ENCODE assay signal across 14 cellular contexts in genomic region chr3:195698325-195699147, GRCh38. TPM values are rescaled to one million over a fixed set of nuclear protein-coding genes. Genes with fewer than 3 reads are reported as not detected.
DNase-seq lines count a peak whose midpoint lies in the region; ATAC-seq and TF ChIP-seq lines count a peak whose summit lies in the region.
"Had no signal": no experiment of that assay in that cellular context is flagged by ENCODE, and none has a peak within 500 bp of the region (broad histone marks: within the 10 kb centered on the region; RNA-seq: fewer than 3 reads in every experiment).

No MANE protein-coding gene starts in this region.

- no peaks in the 10 kb centered on the region for H3K9me2 ChIP-seq in GM23338 (ENCODE audit: insufficient read depth)

- H3K27me3 ChIP-seq in ACC112 (ENCODE audit: insufficient read depth, low read length) (no peaks in the 10 kb centered on the region), GM23338 (ENCODE audit: insufficient read depth) (no peaks in the 10 kb centered on the region)
- H3K27me3 ChIP-seq: BLaER1 had no signal

- peaks cover 15% of the 10 kb centered on the region; the same call in 1 of the 2 replicates for H3K36me3 ChIP-seq in ACC112 (ENCODE audit: insufficient read depth, low read length)
- no peaks in the 10 kb centered on the region for H3K36me3 ChIP-seq in GM23338 (ENCODE audit: insufficient read depth)
- peaks cover 30% of the 10 kb centered on the region for H3K36me3 ChIP-seq in mesodermal cell (ENCODE audit: control insufficient read depth, insufficient read depth, low read length)

- H3K27ac Mint-ChIP-seq in GM23338, result peak overlapping the region; percentile 34; the same call in 1 of the 2 replicates

- H3K79me2 ChIP-seq in ACC112 (ENCODE audit: control insufficient read depth, insufficient read depth, low read length, unreplicated experiment), result no peaks in the 10 kb centered on the region
- H3K79me2 ChIP-seq in GM23338 (replicated peaks; ENCODE audit: insufficient read depth), result no peaks in the 10 kb centered on the region

- H3K4me2 ChIP-seq in GM23338, result peak overlapping the region; percentile 50
- H3K4me2 ChIP-seq: BLaER1 had no signal

- H4K20me1 ChIP-seq in GM23338 (replicated peaks; ENCODE audit: insufficient read depth), result no peaks in the 10 kb centered on the region; the same call in 1 of the 2 replicates
- H4K20me1 ChIP-seq: BLaER1 had no signal

- no peaks in the 10 kb centered on the region for H3K27me3 Mint-ChIP-seq in GM23338 (ENCODE audit: insufficient read depth, low read depth, poor library complexity)

- H3K27ac ChIP-seq in ACC112 (ENCODE audit: low read depth, low read length) (peak overlapping the region; percentile 77), GM23338 (ENCODE audit: low read depth) (peak overlapping the region; percentile 34; the same call in 1 of the 2 replicates), mesodermal cell (ENCODE audit: low read depth, low read length, severe bottlenecking) (peak overlapping the region; percentile 31)
- H3K27ac ChIP-seq: BLaER1, RWPE1 had no signal

- ATAC-seq in GM23338, result peak; percentile 36

- peaks cover 20% of the 10 kb centered on the region for H3K4me1 ChIP-seq in ACC112 (ENCODE audit: control insufficient read depth, insufficient read depth, low read length, unreplicated experiment)
- H3K4me1 ChIP-seq in GM23338 (ENCODE audit: insufficient read depth), result peaks cover 18% of the 10 kb centered on the region; the same call in 1 of the 2 replicates
- H3K4me1 ChIP-seq in mesodermal cell (ENCODE audit: control insufficient read depth, insufficient read depth, low read length, poor library complexity, severe bottlenecking), result peaks cover 16% of the 10 kb centered on the region
- H3K4me1 ChIP-seq: BLaER1 had no signal

- H2AFZ ChIP-seq in ACC112 (ENCODE audit: low read length, unreplicated experiment) (no peak overlapping the region), GM23338 (no peak overlapping the region)

- WGBS in mesodermal cell (ENCODE audit: insufficient coverage in 2 of 2), 2 experiments, result 69 to 71% methylated on average over 8 of the region's 8 CpGs

- DNase-seq in GM23338 (ENCODE audit: low spot score), result no peak
- peak; percentile 92 for DNase-seq in brain pericyte (ENCODE audit: low read depth, low spot score)
- no peak for DNase-seq in NCI-H2029 treated with DMSO at 0.1 percent for 48 hours (lab: John Stamatoyannopoulos, UW)
- no peak for DNase-seq in iPS-NIHi7 (ENCODE audit: extremely low spot score)
- no peak for DNase-seq in T1000 (lab: John Stamatoyannopoulos, UW)
- DNase-seq in activated CD8-positive, alpha-beta memory T cell treated with anti-CD3 and anti-CD28 coated beads, Interleukin-2, amount 50 U/mL, for 48 hours, result no peak
- DNase-seq: cerebellar nuclear complex, NCI-H1092, NCI-H524 treated with DMSO at 0.1 percent for 48 hours, occipital lobe had no signal

- H3F3A ChIP-seq in GM23338 (replicated peaks; ENCODE audit: low read depth), result no peaks in the 10 kb centered on the region

- H3K4me3 Mint-ChIP-seq in GM23338, result no peak overlapping the region; the same call in 2 of the 3 replicates

- H3K9me3 Mint-ChIP-seq in GM23338, result no peaks in the 10 kb centered on the region

- TF ChIP-seq CTCF in GM23338 (conservative IDR thresholded peaks at IDR 0.05; ENCODE audit: low read depth in 2 of 2), result no peak

- H3K4me3 ChIP-seq in ACC112 (ENCODE audit: low read depth, low read length) (peak overlapping the region; percentile 15), GM23338 (no peak overlapping the region), mesodermal cell (ENCODE audit: extremely low read depth, insufficient read depth, low read length, poor library complexity, severe bottlenecking) (no peak overlapping the region)
- H3K4me3 ChIP-seq: BLaER1 had no signal

- H3K9me3 ChIP-seq in mesodermal cell (ENCODE audit: control insufficient read depth, low read length), result no peaks in the 10 kb centered on the region
- H3K9me3 ChIP-seq: BLaER1 had no signal

- peaks cover 27% of the 10 kb centered on the region for H3K4me1 Mint-ChIP-seq in GM23338

- peaks cover 8% of the 10 kb centered on the region; the same call in 1 of the 3 replicates for H3K36me3 Mint-ChIP-seq in GM23338 (ENCODE audit: low read depth)

TF ChIP-seq in GM23338, 12 proteins besides CTCF, POLR2A, EP300 and RAD21:
- no peak for TF ChIP-seq ZNF114 (CRISPR knock-in tag; IDR thresholded peaks at IDR 0.05)
- TF ChIP-seq JUNB (IDR thresholded peaks at IDR 0.05; ENCODE audit: unreplicated experiment), result no peak
- no peak for TF ChIP-seq NANOG (IDR thresholded peaks at IDR 0.05; ENCODE audit: borderline replicate concordance)
- TF ChIP-seq, protein P1, sequence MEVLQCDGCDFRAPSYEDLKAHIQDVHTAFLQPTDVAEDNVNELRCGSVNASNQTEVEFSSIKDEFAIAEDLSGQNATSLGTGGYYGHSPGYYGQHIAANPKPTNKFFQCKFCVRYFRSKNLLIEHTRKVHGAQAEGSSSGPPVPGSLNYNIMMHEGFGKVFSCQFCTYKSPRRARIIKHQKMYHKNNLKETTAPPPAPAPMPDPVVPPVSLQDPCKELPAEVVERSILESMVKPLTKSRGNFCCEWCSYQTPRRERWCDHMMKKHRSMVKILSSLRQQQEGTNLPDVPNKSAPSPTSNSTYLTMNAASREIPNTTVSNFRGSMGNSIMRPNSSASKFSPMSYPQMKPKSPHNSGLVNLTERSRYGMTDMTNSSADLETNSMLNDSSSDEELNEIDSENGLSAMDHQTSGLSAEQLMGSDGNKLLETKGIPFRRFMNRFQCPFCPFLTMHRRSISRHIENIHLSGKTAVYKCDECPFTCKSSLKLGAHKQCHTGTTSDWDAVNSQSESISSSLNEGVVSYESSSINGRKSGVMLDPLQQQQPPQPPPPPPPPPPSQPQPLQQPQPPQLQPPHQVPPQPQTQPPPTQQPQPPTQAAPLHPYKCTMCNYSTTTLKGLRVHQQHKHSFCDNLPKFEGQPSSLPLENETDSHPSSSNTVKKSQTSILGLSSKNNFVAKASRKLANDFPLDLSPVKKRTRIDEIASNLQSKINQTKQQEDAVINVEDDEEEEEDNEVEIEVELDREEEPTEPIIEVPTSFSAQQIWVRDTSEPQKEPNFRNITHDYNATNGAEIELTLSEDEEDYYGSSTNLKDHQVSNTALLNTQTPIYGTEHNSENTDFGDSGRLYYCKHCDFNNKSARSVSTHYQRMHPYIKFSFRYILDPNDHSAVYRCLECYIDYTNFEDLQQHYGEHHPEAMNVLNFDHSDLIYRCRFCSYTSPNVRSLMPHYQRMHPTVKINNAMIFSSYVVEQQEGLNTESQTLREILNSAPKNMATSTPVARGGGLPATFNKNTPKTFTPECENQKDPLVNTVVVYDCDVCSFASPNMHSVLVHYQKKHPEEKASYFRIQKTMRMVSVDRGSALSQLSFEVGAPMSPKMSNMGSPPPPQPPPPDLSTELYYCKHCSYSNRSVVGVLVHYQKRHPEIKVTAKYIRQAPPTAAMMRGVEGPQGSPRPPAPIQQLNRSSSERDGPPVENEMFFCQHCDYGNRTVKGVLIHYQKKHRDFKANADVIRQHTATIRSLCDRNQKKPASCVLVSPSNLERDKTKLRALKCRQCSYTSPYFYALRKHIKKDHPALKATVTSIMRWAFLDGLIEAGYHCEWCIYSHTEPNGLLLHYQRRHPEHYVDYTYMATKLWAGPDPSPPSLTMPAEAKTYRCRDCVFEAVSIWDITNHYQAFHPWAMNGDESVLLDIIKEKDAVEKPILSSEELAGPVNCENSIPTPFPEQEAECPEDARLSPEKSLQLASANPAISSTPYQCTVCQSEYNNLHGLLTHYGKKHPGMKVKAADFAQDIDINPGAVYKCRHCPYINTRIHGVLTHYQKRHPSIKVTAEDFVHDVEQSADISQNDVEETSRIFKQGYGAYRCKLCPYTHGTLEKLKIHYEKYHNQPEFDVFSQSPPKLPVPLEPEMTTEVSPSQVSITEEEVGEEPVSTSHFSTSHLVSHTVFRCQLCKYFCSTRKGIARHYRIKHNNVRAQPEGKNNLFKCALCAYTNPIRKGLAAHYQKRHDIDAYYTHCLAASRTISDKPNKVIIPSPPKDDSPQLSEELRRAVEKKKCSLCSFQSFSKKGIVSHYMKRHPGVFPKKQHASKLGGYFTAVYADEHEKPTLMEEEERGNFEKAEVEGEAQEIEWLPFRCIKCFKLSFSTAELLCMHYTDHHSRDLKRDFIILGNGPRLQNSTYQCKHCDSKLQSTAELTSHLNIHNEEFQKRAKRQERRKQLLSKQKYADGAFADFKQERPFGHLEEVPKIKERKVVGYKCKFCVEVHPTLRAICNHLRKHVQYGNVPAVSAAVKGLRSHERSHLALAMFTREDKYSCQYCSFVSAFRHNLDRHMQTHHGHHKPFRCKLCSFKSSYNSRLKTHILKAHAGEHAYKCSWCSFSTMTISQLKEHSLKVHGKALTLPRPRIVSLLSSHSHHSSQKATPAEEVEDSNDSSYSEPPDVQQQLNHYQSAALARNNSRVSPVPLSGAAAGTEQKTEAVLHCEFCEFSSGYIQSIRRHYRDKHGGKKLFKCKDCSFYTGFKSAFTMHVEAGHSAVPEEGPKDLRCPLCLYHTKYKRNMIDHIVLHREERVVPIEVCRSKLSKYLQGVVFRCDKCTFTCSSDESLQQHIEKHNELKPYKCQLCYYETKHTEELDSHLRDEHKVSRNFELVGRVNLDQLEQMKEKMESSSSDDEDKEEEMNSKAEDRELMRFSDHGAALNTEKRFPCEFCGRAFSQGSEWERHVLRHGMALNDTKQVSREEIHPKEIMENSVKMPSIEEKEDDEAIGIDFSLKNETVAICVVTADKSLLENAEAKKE (CRISPR knock-in tag; IDR thresholded peaks at IDR 0.05), result 0 out of 2 replicates have a peak, but pooled peaks have one; percentile 27

RNA-seq across cellular contexts. Expression of gene MUC20, which starts 22.2 kb away (rescaled TPM):
- total RNA-seq in GM23338 (2014; rRNA removed; shearing (Covaris generic)), result 0.12 TPM in 1 of 2 replicates, not detected in the other
- 0.29 TPM in 1 of 2 replicates, not detected in the other for polyA plus RNA-seq in GM23338 (2016; fragmentation: Nextera tagmentation; extraction: Ambion mirVana)
- polyA plus RNA-seq in mesodermal cell (2013, experiment 1 of 2), result 0.41 TPM
- 1.3 TPM for polyA plus RNA-seq in mesodermal cell (2013, experiment 2 of 2)
